ENCODE assay signal across 8 cellular contexts in genomic region chrX:46573896-46574336, GRCh38. TPM values are rescaled to one million over a fixed set of nuclear protein-coding genes. Genes with fewer than 3 reads are reported as not detected.
DNase-seq lines count a peak whose midpoint lies in the region; ATAC-seq and TF ChIP-seq lines count a peak whose summit lies in the region.

No MANE protein-coding gene starts in this region.

- DNase-seq in GM13977 (ENCODE audit: low spot score) (peak; percentile 57), NCI-H2227 treated with DMSO at 0.1 percent for 48 hours (lab: John Stamatoyannopoulos, UW) (peak; percentile 40), activated T-cell treated with anti-CD3 and anti-CD28 coated beads for 1 hour (ENCODE audit: low read depth) (peak; percentile 43), esophagus muscularis mucosa (ENCODE audit: extremely low spot score) (no peak), aorta (peak; percentile 69 to 83)

- peaks cover 6% of the 10 kb centered on the region for H3K4me1 Mint-ChIP-seq in nephron

- no peak for TF ChIP-seq POLR2A in esophagus muscularis mucosa (IDR thresholded peaks at IDR 0.05; ENCODE audit: low read depth)

- intact Hi-C loops in esophagus muscularis mucosa (cut with DNase I) = loop anchor here (5.0 kb wide), 1 partner anchor 113 kb away; no protein-coding TSS in a partner anchor
- intact Hi-C loops in aorta (cut with DNase I) = loop anchor here (5.0 to 10.0 kb wide), 3 partner anchors 61 to 111 kb away; no protein-coding TSS in a partner anchor

- ATAC-seq in HG02678 (IDR thresholded peaks at IDR 0.05; ENCODE audit: unreplicated experiment) = peak; percentile 33
- peak; percentile 62 for ATAC-seq in aorta (ENCODE audit: low FRiP score)
- no peak for ATAC-seq in GM19328 (IDR thresholded peaks at IDR 0.05; ENCODE audit: unreplicated experiment)

- TF ChIP-seq EP300 in esophagus muscularis mucosa (IDR thresholded peaks at IDR 0.05) = no peak

- in situ Hi-C loops in GM13977 (cut with MboI; ENCODE audit: low pct_unique_long_range_greater_than_20kb, low sequenced_read_pairs, unreplicated experiment) = no loop called here

- peaks cover 0 to 8% (median 0%) of the 10 kb centered on the region in 4 donors for H3K9me3 ChIP-seq in esophagus muscularis mucosa
- H3K9me3 ChIP-seq in aorta (ENCODE audit: control insufficient read depth, low read length) = no peaks in the 10 kb centered on the region

- H3K4me3 ChIP-seq in esophagus muscularis mucosa (peak overlapping the region; percentile 58 to 71 (median 60)), aorta (ENCODE audit: low read length in 2 of 2) (peak overlapping the region; percentile 1 to 15)

- peak overlapping the region; percentile 72 to 83 (median 74) for H3K4me3 Mint-ChIP-seq in nephron

- TF ChIP-seq CTCF in GM13977 (IDR thresholded peaks at IDR 0.05; ENCODE audit: extremely low read depth, insufficient read depth, missing control alignments) = no peak
- TF ChIP-seq CTCF in esophagus muscularis mucosa (IDR thresholded peaks at IDR 0.05) = no peak
- TF ChIP-seq CTCF in nephron (IDR thresholded peaks at IDR 0.05; ENCODE audit: unreplicated experiment in 3 of 3) = no peak

- H3K27ac Mint-ChIP-seq in nephron = no peak overlapping the region

- H3K36me3 ChIP-seq in esophagus muscularis mucosa = no peaks in the 10 kb centered on the region
- no peaks in the 10 kb centered on the region for H3K36me3 ChIP-seq in aorta (ENCODE audit: control insufficient read depth in 1 of 2, insufficient read depth in 2 of 2, low read length in 1 of 2)

- peak overlapping the region; percentile 43 to 75 (median 67) for H3K27ac ChIP-seq in esophagus muscularis mucosa (replicated peaks in 1 of 4)
- H3K27ac ChIP-seq in aorta (ENCODE audit: low read depth in 1 of 2, low read length in 2 of 2) = no peak overlapping the region

- H3K4me1 ChIP-seq in esophagus muscularis mucosa = peaks cover 7 to 27% (median 17%) of the 10 kb centered on the region in 4 donors
- H3K4me1 ChIP-seq in aorta (ENCODE audit: control insufficient read depth in 1 of 2, insufficient read depth in 2 of 2, low read length in 2 of 2) = peaks cover 0 to 2% of the 10 kb centered on the region in 2 donors

- peaks cover 41% of the 10 kb centered on the region for H3K27me3 Mint-ChIP-seq in nephron (ENCODE audit: low read depth)

- 55% methylated on average over 16 of the region's 52 CpGs for WGBS in esophagus muscularis mucosa
- WGBS in aorta, 2 donors = 0 to 36% methylated on average over 52 of the region's 52 CpGs

- peaks cover 15% of the 10 kb centered on the region for H3K9me3 Mint-ChIP-seq in nephron

- H3K27me3 ChIP-seq in esophagus muscularis mucosa (peaks cover 0 to 9% (median 0%) of the 10 kb centered on the region in 4 donors), aorta (ENCODE audit: control insufficient read depth in 1 of 2, insufficient read depth in 2 of 2, low read length in 1 of 2) (no peaks in the 10 kb centered on the region)

- no peaks in the 10 kb centered on the region for H3K36me3 Mint-ChIP-seq in nephron (ENCODE audit: low read depth)

RNA-seq across cellular contexts. Expression of gene CHST7, which starts 0.4 kb away (rescaled TPM):
- total RNA-seq in esophagus muscularis mucosa (10 to 100 TPM; 12.5 to 20.6 (median 17.2) TPM), aorta (1 to 10 TPM; 5.2 to 8.5 TPM)
- 1 to 10 TPM; 1.0 to 9.4 TPM for polyA plus RNA-seq in aorta

RNA-seq across cellular contexts. Expression of gene ZNF674, which starts 28.7 kb away (rescaled TPM):
- total RNA-seq in esophagus muscularis mucosa (1 to 10 TPM; 2.0 to 5.0 (median 2.8) TPM), aorta (1 to 10 TPM; 5.1 to 7.9 TPM)
- 1 to 10 TPM; 1.5 to 2.4 TPM for polyA plus RNA-seq in aorta

Comparison
In these comparisons a context has a peak if more than half of its experiments do, and no peak if none do; other contexts are left out.
1. H3K27ac ChIP-seq: peak in esophagus muscularis mucosa (4 of 4); none in aorta (0 of 2).